ENCODE assay signal across 1 cellular context in genomic region chr17:73369126-73369525, GRCh38.
TF ChIP-seq lines count a peak whose summit lies in the region.

No MANE protein-coding gene starts in this region.

TF ChIP-seq in HepG2, 621 proteins besides CTCF, POLR2A, EP300 and RAD21 (continued from another document):
- TF ChIP-seq ZNF503 (CRISPR knock-in tag; IDR thresholded peaks at IDR 0.05) (no peak), AKAP8 (CRISPR knock-in tag; IDR thresholded peaks at IDR 0.05) (no peak), ZNF75D (CRISPR knock-in tag; IDR thresholded peaks at IDR 0.05; ENCODE audit: borderline replicate concordance) (no peak), KLF6 (CRISPR knock-in tag; IDR thresholded peaks at IDR 0.05) (no peak), ZBTB39 (CRISPR knock-in tag; IDR thresholded peaks at IDR 0.05) (no peak), ZBTB21 (CRISPR knock-in tag; IDR thresholded peaks at IDR 0.05) (no peak), ZFP36L2 (CRISPR knock-in tag; IDR thresholded peaks at IDR 0.05) (no peak), HMG20A (CRISPR knock-in tag; IDR thresholded peaks at IDR 0.05; ENCODE audit: borderline replicate concordance) (no peak), ZNF724P (CRISPR knock-in tag; IDR thresholded peaks at IDR 0.05; ENCODE audit: borderline replicate concordance) (no peak), TBX3 (IDR thresholded peaks at IDR 0.05; ENCODE audit: borderline replicate concordance) (no peak), SP2 (CRISPR knock-in tag; IDR thresholded peaks at IDR 0.05) (no peak), EZH2 (conservative IDR thresholded peaks at IDR 0.05; ENCODE audit: low read depth, low read length) (peak; percentile 43; the same call in 1 of the 2 replicates), SMARCC2 (IDR thresholded peaks at IDR 0.05) (no peak), ELF3 (CRISPR knock-in tag; IDR thresholded peaks at IDR 0.05) (no peak), KLF15 (CRISPR knock-in tag; IDR thresholded peaks at IDR 0.05; ENCODE audit: borderline replicate concordance) (no peak), ZBTB38 (CRISPR knock-in tag; IDR thresholded peaks at IDR 0.05) (peak; percentile 74), ZNF280D (CRISPR knock-in tag; IDR thresholded peaks at IDR 0.05) (no peak), ZNF879 (CRISPR knock-in tag; IDR thresholded peaks at IDR 0.05) (no peak), ZNF275 (CRISPR knock-in tag; IDR thresholded peaks at IDR 0.05; ENCODE audit: borderline replicate concordance) (no peak), ZNF329 (CRISPR knock-in tag; IDR thresholded peaks at IDR 0.05; ENCODE audit: low read depth) (no peak), ZSCAN25 (CRISPR knock-in tag; IDR thresholded peaks at IDR 0.05) (no peak), ZNF687 (CRISPR knock-in tag; IDR thresholded peaks at IDR 0.05) (peak; percentile 59; the same call in 1 of the 2 replicates), CBFB (CRISPR knock-in tag; IDR thresholded peaks at IDR 0.05) (no peak), ZNF781 (CRISPR knock-in tag; IDR thresholded peaks at IDR 0.05; ENCODE audit: borderline replicate concordance, not compliant biosample characterization) (no peak), CREB3 (CRISPR knock-in tag; IDR thresholded peaks at IDR 0.05) (no peak)
